19 cellular contexts compared by ENCODE assay signal in the genomic region with DNA sequence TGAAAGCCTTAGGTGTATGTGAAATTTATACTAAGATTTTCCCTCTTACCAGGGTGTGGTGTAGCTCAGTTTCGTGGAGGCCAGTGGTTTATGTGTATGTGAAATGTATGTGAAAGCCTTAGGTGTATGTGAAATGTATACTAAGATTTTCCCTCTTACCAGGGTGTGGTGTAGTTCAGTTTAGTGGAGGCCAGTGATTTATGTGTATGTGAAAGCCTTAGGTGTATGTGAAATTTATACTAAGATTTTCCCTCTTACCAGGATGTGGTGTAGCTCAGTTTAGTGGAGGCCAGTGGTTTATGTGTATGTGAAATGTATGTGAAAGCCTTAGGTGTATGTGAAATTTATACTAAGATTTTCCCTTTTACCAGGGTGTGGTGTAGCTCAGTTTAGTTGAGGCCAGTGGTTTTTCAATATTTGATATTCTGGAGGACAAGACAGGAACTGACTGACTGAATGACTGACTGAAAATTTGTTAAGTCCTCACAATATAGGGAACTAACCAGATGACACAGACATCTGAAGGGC.
DNase-seq lines count a peak whose midpoint lies in the region; ATAC-seq, FAIRE-seq and TF ChIP-seq lines count a peak whose summit lies in the region.
"Had no signal": no experiment of that assay in that cellular context is flagged by ENCODE, and none has a peak within 500 bp of the region (broad histone marks: within the 10 kb centered on the region; RNA-seq: fewer than 3 reads in every experiment).

No MANE protein-coding gene starts in this region.

- no peak overlapping the region for H2BK120ac ChIP-seq in mesendoderm (ENCODE audit: low read depth, low read length)

- H3K36me3 Mint-ChIP-seq in activated T-helper 2 cell treated with anti-CD3 and anti-CD28 coated beads, Interferon-gamma antibody, Interleukin-2, Interleukin-4, amounts not matched to agents 10 μg/mL and 5 μg/mL and 100 μg/mL, durations not matched to agents 14 hours and 24 hours and 36 hours (ENCODE audit: low read depth): no peaks in the 10 kb centered on the region
- H3K36me3 Mint-ChIP-seq: CD8-positive, alpha-beta memory T cell had no signal

- no peak overlapping the region for H3K4me2 ChIP-seq in A549
- no peak overlapping the region for H3K4me2 ChIP-seq in mesendoderm (ENCODE audit: low read length)

- H3K4me3 ChIP-seq in A549: no peak overlapping the region
- no peak overlapping the region for H3K4me3 ChIP-seq in mesendoderm (ENCODE audit: low read length)
- no peak overlapping the region for H3K4me3 ChIP-seq in MG63
- H3K4me3 ChIP-seq: esophagus muscularis mucosa, Peyer's patch, right atrium auricular region had no signal

- H4K8ac ChIP-seq in mesendoderm (ENCODE audit: low read depth, low read length): no peak overlapping the region

- TF ChIP-seq POLR2A in A549 (IDR thresholded peaks at IDR 0.05; ENCODE audit: low read length): no peak

- H3K36me3 ChIP-seq in mesendoderm (ENCODE audit: control insufficient read depth, insufficient read depth, low read length): no peaks in the 10 kb centered on the region
- no peaks in the 10 kb centered on the region for H3K36me3 ChIP-seq in MG63
- H3K36me3 ChIP-seq: esophagus muscularis mucosa, Peyer's patch, right atrium auricular region had no signal

- H3K4me3 Mint-ChIP-seq in activated T-helper 2 cell treated with anti-CD3 and anti-CD28 coated beads, Interferon-gamma antibody, Interleukin-2, Interleukin-4, amounts not matched to agents 10 μg/mL and 5 μg/mL and 100 μg/mL, durations not matched to agents 14 hours and 24 hours and 36 hours (ENCODE audit: low read depth): no peak overlapping the region
- H3K4me3 Mint-ChIP-seq: activated CD8-positive, alpha-beta T cell treated with anti-CD3 and anti-CD28 coated beads, Interleukin-2, amount 10 ng/mL, durations not matched to agents 7 days and 5 days; CD8-positive, alpha-beta memory T cell had no signal

- H3K9me3 ChIP-seq in A549: no peaks in the 10 kb centered on the region
- H3K9me3 ChIP-seq in MG63: no peaks in the 10 kb centered on the region
- H3K9me3 ChIP-seq: esophagus muscularis mucosa, Peyer's patch, right atrium auricular region had no signal

- H3K27ac Mint-ChIP-seq in activated T-helper 2 cell treated with anti-CD3 and anti-CD28 coated beads, Interferon-gamma antibody, Interleukin-2, Interleukin-4, amounts not matched to agents 10 μg/mL and 5 μg/mL and 100 μg/mL, durations not matched to agents 14 hours and 24 hours and 36 hours: no peak overlapping the region
- H3K27ac Mint-ChIP-seq: activated CD8-positive, alpha-beta T cell treated with anti-CD3 and anti-CD28 coated beads, Interleukin-2, amount 10 ng/mL, durations not matched to agents 7 days and 5 days; CD8-positive, alpha-beta memory T cell had no signal

- no peak overlapping the region for H4K5ac ChIP-seq in mesendoderm (ENCODE audit: low read length)

- H3K4me1 Mint-ChIP-seq in activated T-helper 2 cell treated with anti-CD3 and anti-CD28 coated beads, Interferon-gamma antibody, Interleukin-2, Interleukin-4, amounts not matched to agents 10 μg/mL and 5 μg/mL and 100 μg/mL, durations not matched to agents 14 hours and 24 hours and 36 hours (ENCODE audit: low read depth): no peaks in the 10 kb centered on the region
- H3K4me1 Mint-ChIP-seq: CD8-positive, alpha-beta memory T cell had no signal

- 0% methylated on average over 1 of the region's 1 CpG for WGBS in A549 (ENCODE audit: missing lambda C conversion rate)
- WGBS in mesendoderm (ENCODE audit: extremely low coverage, insufficient coverage, low lambda C conversion rate): no CpG with 5 or more reads among the region's 1 CpG

- no peaks in the 10 kb centered on the region for H3K79me1 ChIP-seq in mesendoderm (ENCODE audit: low read length)

- H3K9ac ChIP-seq in mesendoderm (ENCODE audit: low read length): no peak overlapping the region

- no peaks in the 10 kb centered on the region for H3K27me3 Mint-ChIP-seq in activated T-helper 2 cell treated with anti-CD3 and anti-CD28 coated beads, Interferon-gamma antibody, Interleukin-2, Interleukin-4, amounts not matched to agents 10 μg/mL and 5 μg/mL and 100 μg/mL, durations not matched to agents 14 hours and 24 hours and 36 hours (ENCODE audit: low read depth)
- H3K27me3 Mint-ChIP-seq: CD8-positive, alpha-beta memory T cell had no signal

- no peak overlapping the region for H3K56ac ChIP-seq in mesendoderm (ENCODE audit: low read length)

- H3K18ac ChIP-seq in mesendoderm (ENCODE audit: low read length): no peak overlapping the region

- no peaks in the 10 kb centered on the region for H3K9me3 Mint-ChIP-seq in activated T-helper 2 cell treated with anti-CD3 and anti-CD28 coated beads, Interferon-gamma antibody, Interleukin-2, Interleukin-4, amounts not matched to agents 10 μg/mL and 5 μg/mL and 100 μg/mL, durations not matched to agents 14 hours and 24 hours and 36 hours
- H3K9me3 Mint-ChIP-seq: CD8-positive, alpha-beta memory T cell had no signal

- TF ChIP-seq RAD21 in A549 (conservative IDR thresholded peaks at IDR 0.05 in 1 of 2, IDR thresholded peaks at IDR 0.05 in 1 of 2): no peak

- no peak for TF ChIP-seq EP300 in A549 (IDR thresholded peaks at IDR 0.05)

- H3K4ac ChIP-seq in mesendoderm (ENCODE audit: low read depth, low read length): no peak overlapping the region

- H3K23ac ChIP-seq in mesendoderm (ENCODE audit: low read length): no peak overlapping the region

- H2BK15ac ChIP-seq in mesendoderm (replicated peaks; ENCODE audit: low read depth): no peak overlapping the region

- no peak overlapping the region for H2BK5ac ChIP-seq in mesendoderm (ENCODE audit: low read length)

- DNase-seq in A549 (ENCODE audit: low read depth in 1 of 2, low spot score in 1 of 2) (no peak), mesendoderm (no peak), MG63 (no peak), left ventricle myocardium superior (no peak)
- no peak for DNase-seq in activated T-helper 2 cell treated with anti-CD3 and anti-CD28 coated beads, Interferon-gamma antibody, Interleukin-2, Interleukin-4, amounts not matched to agents 10 μg/mL and 5 μg/mL and 100 μg/mL, durations not matched to agents 14 hours and 24 hours and 36 hours (ENCODE audit: low spot score)
- DNase-seq: activated CD8-positive, alpha-beta T cell treated with anti-CD3 and anti-CD28 coated beads, Interleukin-2, amount 10 ng/mL, durations not matched to agents 7 days and 5 days; activated effector memory CD4-positive, alpha-beta T cell treated with Interleukin-2 at 50 U/mL for 16 hours; CD8-positive, alpha-beta memory T cell; dermis blood vessel endothelial cell; NCI-H1930; NCI-H526; Peyer's patch; stimulated activated CD4-positive, alpha-beta T cell treated with anti-CD3 and anti-CD28 coated beads, Interleukin-2, amount 100 ng/mL, for 48 hours; stimulated activated CD8-positive, alpha-beta memory T cell treated with anti-CD3 and anti-CD28 coated beads, Interleukin-4, amount 100 ng/mL, for 48 hours had no signal

- intact Hi-C loops in activated T-helper 2 cell treated with anti-CD3 and anti-CD28 coated beads, Interferon-gamma antibody, Interleukin-2, Interleukin-4, amounts not matched to agents 10 μg/mL and 5 μg/mL and 100 μg/mL, durations not matched to agents 14 hours and 24 hours and 36 hours (cut with micrococcal nuclease): no loop called here
- intact Hi-C loops in left ventricle myocardium superior (cut with micrococcal nuclease): no loop called here

- TF ChIP-seq CTCF in A549 (IDR thresholded peaks at IDR 0.05): no peak

- H3K27ac ChIP-seq in A549 (no peak overlapping the region), mesendoderm (ENCODE audit: low read depth, low read length) (no peak overlapping the region)
- H3K27ac ChIP-seq: esophagus muscularis mucosa, Peyer's patch, right atrium auricular region had no signal

- ATAC-seq in A549: no peak
- peak; percentile 76 for ATAC-seq in GM18519 (IDR thresholded peaks at IDR 0.05; ENCODE audit: low FRiP score, unreplicated experiment)
- peak; percentile 58 for ATAC-seq in GM21515 (IDR thresholded peaks at IDR 0.05; ENCODE audit: unreplicated experiment)
- peak; percentile 45 for ATAC-seq in HG03135 (IDR thresholded peaks at IDR 0.05; ENCODE audit: unreplicated experiment)
- no peak for ATAC-seq in left ventricle myocardium superior
- ATAC-seq: activated CD8-positive, alpha-beta T cell treated with anti-CD3 and anti-CD28 coated beads, Interleukin-2, amount 10 ng/mL, durations not matched to agents 7 days and 5 days had no signal

- no peaks in the 10 kb centered on the region for H3K27me3 ChIP-seq in mesendoderm (ENCODE audit: insufficient read depth, low read length, poor library complexity)
- H3K27me3 ChIP-seq in MG63: no peaks in the 10 kb centered on the region
- H3K27me3 ChIP-seq: esophagus muscularis mucosa, Peyer's patch, right atrium auricular region had no signal

- FAIRE-seq in A549 (lab: Jason Lieb, UNC): peak; percentile 77

- H2AK5ac ChIP-seq in mesendoderm (ENCODE audit: low read length): no peak overlapping the region

- POLR2A ChIA-PET in A549 (lab: Yijun Ruan, JAX): no interaction called here

- H3K79me2 ChIP-seq in mesendoderm (ENCODE audit: control insufficient read depth, insufficient read depth, low read length): no peaks in the 10 kb centered on the region

- CTCF ChIA-PET in A549 (lab: Yijun Ruan, JAX): no interaction called here

- H3K4me1 ChIP-seq in A549: no peaks in the 10 kb centered on the region
- no peaks in the 10 kb centered on the region for H3K4me1 ChIP-seq in mesendoderm (ENCODE audit: control insufficient read depth, low read depth, low read length)
- H3K4me1 ChIP-seq: esophagus muscularis mucosa, Peyer's patch, right atrium auricular region had no signal

TF ChIP-seq in A549, 52 proteins besides CTCF, POLR2A, EP300 and RAD21 (continues in another document):
- TF ChIP-seq HOXB13 (CRISPR knock-in tag; IDR thresholded peaks at IDR 0.05; ENCODE audit: low read depth): no peak
- no peak for TF ChIP-seq RFX5 (IDR thresholded peaks at IDR 0.05)
- TF ChIP-seq HDAC2 (IDR thresholded peaks at IDR 0.05): no peak
- TF ChIP-seq, protein P1, sequence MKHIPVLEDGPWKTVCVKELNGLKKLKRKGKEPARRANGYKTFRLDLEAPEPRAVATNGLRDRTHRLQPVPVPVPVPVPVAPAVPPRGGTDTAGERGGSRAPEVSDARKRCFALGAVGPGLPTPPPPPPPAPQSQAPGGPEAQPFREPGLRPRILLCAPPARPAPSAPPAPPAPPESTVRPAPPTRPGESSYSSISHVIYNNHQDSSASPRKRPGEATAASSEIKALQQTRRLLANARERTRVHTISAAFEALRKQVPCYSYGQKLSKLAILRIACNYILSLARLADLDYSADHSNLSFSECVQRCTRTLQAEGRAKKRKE (CRISPR knock-in tag; IDR thresholded peaks at IDR 0.05; ENCODE audit: low read depth): no peak
- no peak for TF ChIP-seq ESRRA (IDR thresholded peaks at IDR 0.05; ENCODE audit: borderline replicate concordance, low read length)
- no peak for TF ChIP-seq HEYL (CRISPR knock-in tag; IDR thresholded peaks at IDR 0.05)
- TF ChIP-seq HOXA7 (CRISPR knock-in tag; IDR thresholded peaks at IDR 0.05): no peak
- no peak for TF ChIP-seq FOXS1 (CRISPR knock-in tag; IDR thresholded peaks at IDR 0.05)
- TF ChIP-seq ZC3H11A (IDR thresholded peaks at IDR 0.05): no peak
- no peak for TF ChIP-seq CHD2 (IDR thresholded peaks at IDR 0.05; ENCODE audit: low read length, partially characterized antibody)
- no peak for TF ChIP-seq ZSCAN20 (CRISPR knock-in tag; IDR thresholded peaks at IDR 0.05)
- no peak for TF ChIP-seq JUNB (IDR thresholded peaks at IDR 0.05)
- no peak for TF ChIP-seq TP53 (CRISPR knock-in tag; IDR thresholded peaks at IDR 0.05)

Comparison
In these comparisons a context has a peak if more than half of its experiments do, and no peak if none do; other contexts are left out.
1. ATAC-seq: peak in GM18519 (single experiment), GM21515 (single experiment) and HG03135 (single experiment); none in A549 (0 of 2) and left ventricle myocardium superior (single experiment).